2 cellular contexts compared by ENCODE assay signal in the genomic region with DNA sequence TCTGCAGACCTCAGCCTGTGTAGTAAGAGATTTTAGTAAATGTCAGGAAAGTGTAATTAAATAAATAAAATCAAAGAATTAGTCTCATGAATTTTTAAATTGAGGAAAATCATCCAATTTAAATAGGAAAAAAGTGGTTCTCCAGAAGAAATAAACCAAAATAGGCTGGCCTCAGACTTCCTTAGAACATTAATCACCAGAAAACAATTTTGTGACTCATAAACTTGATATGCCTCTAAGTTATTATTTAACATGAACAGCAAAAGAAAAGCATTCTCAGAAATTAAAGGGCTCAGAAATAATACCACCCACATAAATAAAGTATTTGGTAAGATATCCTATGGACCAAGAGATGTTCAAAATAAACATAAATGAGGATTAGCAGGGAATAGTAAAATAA.
A peak's percentile ranks its signal among the peaks of the same experiment; 100 is the strongest.
TF ChIP-seq lines count a peak whose summit lies in the region.

No MANE protein-coding gene starts in this region.

TF ChIP-seq in endothelial cell of umbilical vein, 7 proteins besides CTCF, POLR2A, EP300 and RAD21:
- TF ChIP-seq MYC (IDR thresholded peaks at IDR 0.05; ENCODE audit: low read depth, low read length) (no peak), FOS (IDR thresholded peaks at IDR 0.05; ENCODE audit: borderline replicate concordance, insufficient read depth, low read length) (peak; percentile 34), JUN (IDR thresholded peaks at IDR 0.05; ENCODE audit: borderline replicate concordance, insufficient read depth, insufficient read length, low read depth) (peak; percentile 51)

TF ChIP-seq in GM23338, 12 proteins besides CTCF, POLR2A, EP300 and RAD21:
- no peak for TF ChIP-seq POLR2AphosphoS5 (IDR thresholded peaks at IDR 0.05; ENCODE audit: low read depth)
- TF ChIP-seq, protein P1, sequence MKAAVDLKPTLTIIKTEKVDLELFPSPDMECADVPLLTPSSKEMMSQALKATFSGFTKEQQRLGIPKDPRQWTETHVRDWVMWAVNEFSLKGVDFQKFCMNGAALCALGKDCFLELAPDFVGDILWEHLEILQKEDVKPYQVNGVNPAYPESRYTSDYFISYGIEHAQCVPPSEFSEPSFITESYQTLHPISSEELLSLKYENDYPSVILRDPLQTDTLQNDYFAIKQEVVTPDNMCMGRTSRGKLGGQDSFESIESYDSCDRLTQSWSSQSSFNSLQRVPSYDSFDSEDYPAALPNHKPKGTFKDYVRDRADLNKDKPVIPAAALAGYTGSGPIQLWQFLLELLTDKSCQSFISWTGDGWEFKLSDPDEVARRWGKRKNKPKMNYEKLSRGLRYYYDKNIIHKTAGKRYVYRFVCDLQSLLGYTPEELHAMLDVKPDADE (IDR thresholded peaks at IDR 0.05), result no peak
TF ChIP-seq in GM23338: peak in this region for 0.
